ENCODE assay signal across 19 cellular contexts in genomic region chr11:32108576-32108975, GRCh38.
"Had no signal": no experiment of that assay in that cellular context is flagged by ENCODE, and none has a peak within 500 bp of the region (broad histone marks: within the 10 kb centered on the region; RNA-seq: fewer than 3 reads in every experiment).

No MANE protein-coding gene starts in this region.

- H3K9me3 ChIP-seq: heart left ventricle, neutrophil, tibial artery, upper lobe of right lung had no signal

- H3K4me2 ChIP-seq: smooth muscle cell had no signal

- H3K4me1 ChIP-seq: tibial artery, upper lobe of right lung had no signal

- ATAC-seq: heart left ventricle; left lobe of liver; naive thymus-derived CD8-positive, alpha-beta T cell; right cardiac atrium; upper lobe of right lung had no signal

- H3K4me3 ChIP-seq: coronary artery, heart left ventricle, smooth muscle cell, tibial artery, upper lobe of right lung had no signal

- H3K36me3 ChIP-seq: neutrophil had no signal

- H3K27ac ChIP-seq: coronary artery, heart left ventricle, neutrophil, tibial artery, upper lobe of right lung had no signal

- FAIRE-seq: endothelial cell of umbilical vein, islet of Langerhans had no signal

- H3K9me3 Mint-ChIP-seq: endodermal cell; naive thymus-derived CD8-positive, alpha-beta T cell had no signal

- H3K4me3 Mint-ChIP-seq: endodermal cell; naive thymus-derived CD8-positive, alpha-beta T cell had no signal

- H3K27ac Mint-ChIP-seq: endodermal cell; naive thymus-derived CD8-positive, alpha-beta T cell had no signal

- H3K27me3 ChIP-seq: neutrophil, tibial artery, upper lobe of right lung had no signal

- DNase-seq: effector CD4-positive, alpha-beta T cell; endodermal cell; erythroblast; foreskin melanocyte; heart left ventricle; hippocampal formation; mammary epithelial cell; naive thymus-derived CD8-positive, alpha-beta T cell; right cardiac atrium; stimulated activated CD4-positive, alpha-beta T cell treated with anti-CD3 and anti-CD28 coated beads, Interleukin-2, amount 100 ng/mL, for 48 hours; stimulated activated naive CD4-positive, alpha-beta T cell treated with Interleukin-2 at 50 U/mL for 16 hours; tibial artery; upper lobe of right lung had no signal
